29 cellular contexts compared by ENCODE assay signal in genomic region chr7:42984137-42984536, GRCh38.
"Had no signal": no experiment of that assay in that cellular context is flagged by ENCODE, and none has a peak within 500 bp of the region (broad histone marks: within the 10 kb centered on the region; RNA-seq: fewer than 3 reads in every experiment).

No MANE protein-coding gene starts in this region.

- H3K27ac ChIP-seq: colonic mucosa, coronary artery, dorsolateral prefrontal cortex, epithelial cell of prostate, esophagus muscularis mucosa, esophagus squamous epithelium, foreskin keratinocyte, gastrocnemius medialis, gastroesophageal sphincter, heart left ventricle, heart right ventricle, hepatocyte had no signal

- ATAC-seq: effector memory CD8-positive, alpha-beta T cell; esophagus mucosa; foreskin keratinocyte; gastrocnemius medialis; gastroesophageal sphincter; heart left ventricle; heart right ventricle had no signal

- FAIRE-seq: colon, endometrium, endothelial cell of umbilical vein, frontal cortex had no signal

- H3K9me3 Mint-ChIP-seq: effector memory CD8-positive, alpha-beta T cell had no signal

- H2AFZ ChIP-seq: hepatocyte had no signal

- H3K4me3 ChIP-seq: colonic mucosa, coronary artery, dorsolateral prefrontal cortex, esophagus muscularis mucosa, esophagus squamous epithelium, gastrocnemius medialis, gastroesophageal sphincter, heart left ventricle, heart right ventricle, hepatocyte had no signal

- H3K4me3 Mint-ChIP-seq: dendritic cell treated with granulocyte-macrophage colony-stimulating factor and Interleukin-4, amounts not matched to agents 40 ng/mL and 50 ng/mL, for 4 days; effector memory CD8-positive, alpha-beta T cell had no signal

- H3K36me3 ChIP-seq: colonic mucosa, esophagus muscularis mucosa, esophagus squamous epithelium, gastrocnemius medialis, gastroesophageal sphincter, heart left ventricle, heart right ventricle had no signal

- H3K27me3 ChIP-seq: colonic mucosa, dorsolateral prefrontal cortex, esophagus muscularis mucosa, gastrocnemius medialis, gastroesophageal sphincter, hepatocyte had no signal

- H3K4me2 ChIP-seq: hepatocyte had no signal

- H3K79me2 ChIP-seq: hepatocyte had no signal

- H3K4me1 ChIP-seq: colonic mucosa, esophagus muscularis mucosa, foreskin keratinocyte, gastrocnemius medialis, gastroesophageal sphincter, heart left ventricle, heart right ventricle had no signal

- H3K9me3 ChIP-seq: colonic mucosa, esophagus squamous epithelium, gastrocnemius medialis had no signal

- H3K27ac Mint-ChIP-seq: dendritic cell treated with granulocyte-macrophage colony-stimulating factor and Interleukin-4, amounts not matched to agents 40 ng/mL and 50 ng/mL, for 4 days; effector memory CD8-positive, alpha-beta T cell had no signal

- DNase-seq: colonic mucosa; cortex of kidney; dermis blood vessel endothelial cell; dorsolateral prefrontal cortex; effector CD4-positive, alpha-beta T cell; effector CD8-positive, alpha-beta T cell; effector memory CD4-positive, alpha-beta T cell; effector memory CD8-positive, alpha-beta T cell; erythroblast; esophagus squamous epithelium; foreskin fibroblast; foreskin keratinocyte; foreskin melanocyte; gastrocnemius medialis; glutamatergic neuron; head of caudate nucleus; heart left ventricle; heart right ventricle had no signal

- H3K27me3 Mint-ChIP-seq: dendritic cell treated with granulocyte-macrophage colony-stimulating factor and Interleukin-4, amounts not matched to agents 40 ng/mL and 50 ng/mL, for 4 days had no signal
